Comparison of ENCODE assay signal across 14 cellular contexts in the genomic region with DNA sequence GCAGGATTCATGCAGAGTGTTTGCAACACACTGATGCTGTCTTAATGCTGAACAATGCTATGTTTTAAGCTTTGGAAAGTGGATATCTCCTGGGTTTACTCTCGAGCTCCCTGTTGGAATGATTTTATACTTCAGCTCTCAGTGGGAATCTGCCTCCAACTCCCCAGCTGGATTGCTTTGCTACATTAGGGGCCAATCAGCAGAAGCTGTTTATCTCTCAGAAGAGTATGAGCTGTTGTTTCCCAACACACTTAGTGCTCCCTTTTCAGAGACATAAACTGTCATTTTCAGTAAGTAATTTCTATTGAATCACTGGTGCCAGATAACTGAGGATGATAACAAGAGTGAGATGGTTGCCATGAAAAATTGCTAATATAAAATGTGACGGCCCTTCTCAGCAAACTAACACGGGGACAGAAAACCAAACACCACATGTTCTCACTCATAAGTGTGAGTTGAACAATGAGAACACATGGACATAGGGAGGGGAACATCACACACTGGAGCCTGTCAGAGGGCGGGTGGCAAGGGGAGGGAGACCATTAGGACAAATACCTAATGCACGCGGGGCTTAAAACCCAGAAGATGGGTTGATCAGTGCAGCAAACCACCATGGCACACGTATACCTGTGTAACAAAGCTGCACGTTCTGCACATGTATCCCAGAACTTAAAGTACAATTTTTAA.
"Had no signal": no experiment of that assay in that cellular context is flagged by ENCODE, and none has a peak within 500 bp of the region (broad histone marks: within the 10 kb centered on the region; RNA-seq: fewer than 3 reads in every experiment).

No MANE protein-coding gene starts in this region.

- H3K9me3 ChIP-seq: tibial artery, uterus had no signal

- H3K27ac ChIP-seq: parathyroid adenoma, tibial artery, uterus had no signal

- H3K4me3 ChIP-seq: tibial artery, uterus had no signal

- ATAC-seq: activated T-helper 17 cell treated with anti-CD3 and anti-CD28 coated beads, Interleukin-2, amount 50 U/mL, for 72 hours; stimulated activated naive B cell treated with anti-CD40 and anti-IgM and Interleukin-4, amounts not matched to agents 10 μg/mL and 1 μg/mL and 100 μg/mL, for 72 hours had no signal

- H2AFZ ChIP-seq: parathyroid adenoma had no signal

- DNase-seq: activated CD4-positive, CD25-positive, alpha-beta regulatory T cell treated with anti-CD3 and anti-CD28 coated beads, Interleukin-2, amount 50 U/mL, for 72 hours; activated naive CD4-positive, alpha-beta T cell treated with anti-CD3 and anti-CD28 coated beads, Interleukin-2, amount 50 U/mL, for 16 hours; amniotic stem cell; cortex of kidney; effector CD4-positive, alpha-beta T cell; hippocampal formation; kidney glomerular epithelial cell; naive B cell; stimulated activated CD4-positive, alpha-beta T cell treated with anti-CD3 and anti-CD28 coated beads, Interleukin-4, amount 100 ng/mL, for 1 hour; stimulated activated naive B cell treated with anti-CD40 and anti-IgM and Interleukin-4, amounts not matched to agents 10 μg/mL and 1 μg/mL and 100 μg/mL, for 72 hours; tibial artery; uterus had no signal

- H3K79me2 ChIP-seq: parathyroid adenoma had no signal

- H3K4me1 ChIP-seq: parathyroid adenoma, tibial artery, uterus had no signal

- H3K27me3 ChIP-seq: tibial artery, uterus had no signal

- H3K36me3 ChIP-seq: tibial artery, uterus had no signal

- H3K9ac ChIP-seq: parathyroid adenoma had no signal
